ENCODE assay signal across 19 cellular contexts in genomic region chr11:134500621-134501020, GRCh38.
DNase-seq lines count a peak whose midpoint lies in the region; ATAC-seq, FAIRE-seq and TF ChIP-seq lines count a peak whose summit lies in the region.
"Had no signal": no experiment of that assay in that cellular context is flagged by ENCODE, and none has a peak within 500 bp of the region (broad histone marks: within the 10 kb centered on the region; RNA-seq: fewer than 3 reads in every experiment).

No MANE protein-coding gene starts in this region.

- peaks cover 6 to 13% (median 8%) of the 10 kb centered on the region in 7 donors for H3K9me3 Mint-ChIP-seq in CD14-positive monocyte
- peaks cover 17% of the 10 kb centered on the region for H3K9me3 Mint-ChIP-seq in WTC11
- H3K9me3 Mint-ChIP-seq in Calu3 (ENCODE audit: low read depth, unreplicated experiment): peaks cover 23% of the 10 kb centered on the region

- CTCF ChIA-PET in WTC11 (lab: Charles Lee) (no interaction called here), Calu3 (lab: Charles Lee) (no interaction called here)

- no peaks in the 10 kb centered on the region for H3K36me3 Mint-ChIP-seq in CD14-positive monocyte
- 0 out of 2 replicates have a peak, but pooled peaks cover 5% of the 10 kb centered on the region for H3K36me3 Mint-ChIP-seq in WTC11
- H3K36me3 Mint-ChIP-seq in Calu3 (ENCODE audit: insufficient read depth, unreplicated experiment): no peaks in the 10 kb centered on the region

- no peak for TF ChIP-seq CTCF in CD14-positive monocyte (IDR thresholded peaks at IDR 0.05)
- TF ChIP-seq CTCF in WTC11 (IDR thresholded peaks at IDR 0.05): no peak
- TF ChIP-seq CTCF in kidney (IDR thresholded peaks at IDR 0.05; ENCODE audit: borderline replicate concordance, extremely low read depth, insufficient read depth): no peak
- no peak for TF ChIP-seq CTCF in stomach (IDR thresholded peaks at IDR 0.05)
- no peak for TF ChIP-seq CTCF in Calu3 (IDR thresholded peaks at IDR 0.05; ENCODE audit: unreplicated experiment)

- intact Hi-C loops in CD14-positive monocyte (cut with micrococcal nuclease) (no loop called here), kidney (cut with DNase I) (no loop called here), stomach (cut with DNase I; ENCODE audit: low total_unique reads) (no loop called here), Calu3 (cut with micrococcal nuclease; ENCODE audit: unreplicated experiment) (no loop called here)

- no peak for FAIRE-seq in kidney (lab: Jason Lieb, UNC)
- FAIRE-seq: A204.1, HTR-8/SVneo had no signal

- peaks cover 0 to 2% of the 10 kb centered on the region in 2 donors for H3K4me1 ChIP-seq in kidney (ENCODE audit: control insufficient read depth in 1 of 2, insufficient read depth in 1 of 2, low read depth in 1 of 2, low read length in 2 of 2)
- peaks cover 0 to 10% (median 5%) of the 10 kb centered on the region in 4 donors for H3K4me1 ChIP-seq in stomach
- H3K4me1 ChIP-seq: BE2C, Caco-2 had no signal

- POLR2A ChIA-PET in WTC11 (lab: Charles Lee): no interaction called here

- TF ChIP-seq POLR2A in stomach (IDR thresholded peaks at IDR 0.05): no peak

- no peak for ATAC-seq in WTC11

- BruUV-seq in Calu3 (replicated peaks; lab: Mats Ljungman, UMichigan): no TSS peak

- TF ChIP-seq EP300 in stomach (IDR thresholded peaks at IDR 0.05): no peak

- H3K9me3 ChIP-seq in kidney (ENCODE audit: control insufficient read depth in 1 of 2, low read length in 2 of 2): no peaks in the 10 kb centered on the region
- no peaks in the 10 kb centered on the region for H3K9me3 ChIP-seq in stomach
- H3K9me3 ChIP-seq: BE2C, Caco-2 had no signal

- H3K27me3 ChIP-seq in stomach: peaks cover 0 to 18% (median 0%) of the 10 kb centered on the region in 3 donors
- H3K27me3 ChIP-seq: BE2C had no signal

- DNase-seq in CD14-positive monocyte (ENCODE audit: low spot score) (peak; percentile 15), WTC11 (ENCODE audit: low spot score) (peak; percentile 0), kidney (peak; percentile 12), stomach (peak; percentile 22), SIG-M5 treated with dmso at 0.1 percent for 504 hours (lab: John Stamatoyannopoulos, UW; ENCODE audit: unreplicated experiment) (no peak), nucleus accumbens (lab: John Stamatoyannopoulos, UW) (no peak), Calu3 (no peak)
- DNase-seq: ACHN; BE2C; C1 segment of cervical spinal cord; CD4-positive, alpha-beta T cell; DMS79 treated with DMSO at 0.1 percent for 48 hours; GF-D8; GOT3; H9; IMR-90 had no signal

- H3K4me3 Mint-ChIP-seq in CD14-positive monocyte: no peak overlapping the region
- no peak overlapping the region for H3K4me3 Mint-ChIP-seq in WTC11
- H3K4me3 Mint-ChIP-seq in Calu3 (ENCODE audit: low read depth, unreplicated experiment): no peak overlapping the region
- H3K4me3 Mint-ChIP-seq: CD4-positive, alpha-beta T cell had no signal

- H3K27me3 Mint-ChIP-seq in CD14-positive monocyte (ENCODE audit: low read depth in 3 of 3) (peaks cover 3 to 8% (median 4%) of the 10 kb centered on the region in 3 donors), WTC11 (ENCODE audit: low read depth) (peaks cover 24% of the 10 kb centered on the region), Calu3 (ENCODE audit: unreplicated experiment) (peaks cover 21% of the 10 kb centered on the region)

- no peak overlapping the region for H3K9ac ChIP-seq in kidney (ENCODE audit: low read length in 2 of 2)

- H3K36me3 ChIP-seq in kidney (ENCODE audit: control insufficient read depth in 1 of 2, insufficient read depth in 2 of 2, low read length in 2 of 2) (no peaks in the 10 kb centered on the region), stomach (no peaks in the 10 kb centered on the region)
- H3K36me3 ChIP-seq: BE2C had no signal

- no peak overlapping the region for H3K27ac Mint-ChIP-seq in CD14-positive monocyte
- no peak overlapping the region for H3K27ac Mint-ChIP-seq in WTC11
- H3K27ac Mint-ChIP-seq in Calu3 (ENCODE audit: unreplicated experiment): no peak overlapping the region
- H3K27ac Mint-ChIP-seq: CD4-positive, alpha-beta T cell; H9 had no signal

- no peak overlapping the region for H3K27ac ChIP-seq in kidney (ENCODE audit: low read depth in 2 of 2, low read length in 2 of 2)
- H3K27ac ChIP-seq in stomach: no peak overlapping the region

- H3K4me1 Mint-ChIP-seq in CD14-positive monocyte: no peaks in the 10 kb centered on the region
- H3K4me1 Mint-ChIP-seq in WTC11: peaks cover 37% of the 10 kb centered on the region
- H3K4me1 Mint-ChIP-seq in Calu3 (ENCODE audit: low read depth, unreplicated experiment): no peaks in the 10 kb centered on the region

- 83 to 87% (median 85%) methylated on average over 8 of the region's 8 CpGs for WGBS in stomach, 5 donors

- H3K4me3 ChIP-seq in kidney (ENCODE audit: low read length in 2 of 2) (no peak overlapping the region), stomach (no peak overlapping the region)

TF ChIP-seq in WTC11, 78 proteins besides CTCF, POLR2A, EP300 and RAD21:
- TF ChIP-seq NFE2L1 (CRISPR knock-in tag; IDR thresholded peaks at IDR 0.05): no peak
- TF ChIP-seq FOXK1 (CRISPR knock-in tag; IDR thresholded peaks at IDR 0.05): no peak
- TF ChIP-seq OVOL2 (CRISPR knock-in tag; IDR thresholded peaks at IDR 0.05; ENCODE audit: borderline replicate concordance): no peak
- no peak for TF ChIP-seq USF2 (CRISPR knock-in tag; IDR thresholded peaks at IDR 0.05)
- TF ChIP-seq ERG (CRISPR knock-in tag; IDR thresholded peaks at IDR 0.05): no peak
- TF ChIP-seq TP53 (CRISPR knock-in tag; IDR thresholded peaks at IDR 0.05): no peak
- TF ChIP-seq CBFB (CRISPR knock-in tag; IDR thresholded peaks at IDR 0.05; ENCODE audit: low read depth): no peak
- TF ChIP-seq MYBL2 (CRISPR knock-in tag; IDR thresholded peaks at IDR 0.05): no peak
- TF ChIP-seq ZNF138 (CRISPR knock-in tag; conservative IDR thresholded peaks at IDR 0.05): no peak
- TF ChIP-seq ATF2 (CRISPR knock-in tag; IDR thresholded peaks at IDR 0.05; ENCODE audit: borderline replicate concordance, low read depth): no peak
- no peak for TF ChIP-seq NFYB (CRISPR knock-in tag; conservative IDR thresholded peaks at IDR 0.05; ENCODE audit: low read depth)
TF ChIP-seq in WTC11: peak in this region for 0.

Comparison
In these comparisons a context has a peak if more than half of its experiments do, and no peak if none do; other contexts are left out.
1. DNase-seq: peak in CD14-positive monocyte (single experiment), WTC11 (single experiment), kidney (single experiment) and stomach (single experiment); none in SIG-M5 treated with dmso at 0.1 percent for 504 hours (single experiment), nucleus accumbens (0 of 56) and Calu3 (single experiment).